ENCODE assay signal across 1 cellular context in genomic region chr13:42808572-42808971, GRCh38.
TF ChIP-seq lines count a peak whose summit lies in the region.

No MANE protein-coding gene starts in this region.

TF ChIP-seq in IMR-90, 13 proteins besides CTCF, POLR2A, EP300 and RAD21:
- TF ChIP-seq RFX5 (IDR thresholded peaks at IDR 0.05; ENCODE audit: low read depth, low read length) (no peak), FOS (IDR thresholded peaks at IDR 0.05; ENCODE audit: low read depth, low read length) (no peak), MAZ (IDR thresholded peaks at IDR 0.05; ENCODE audit: borderline replicate concordance, low read depth, low read length) (no peak)
